26 cellular contexts compared by ENCODE assay signal in the genomic region with DNA sequence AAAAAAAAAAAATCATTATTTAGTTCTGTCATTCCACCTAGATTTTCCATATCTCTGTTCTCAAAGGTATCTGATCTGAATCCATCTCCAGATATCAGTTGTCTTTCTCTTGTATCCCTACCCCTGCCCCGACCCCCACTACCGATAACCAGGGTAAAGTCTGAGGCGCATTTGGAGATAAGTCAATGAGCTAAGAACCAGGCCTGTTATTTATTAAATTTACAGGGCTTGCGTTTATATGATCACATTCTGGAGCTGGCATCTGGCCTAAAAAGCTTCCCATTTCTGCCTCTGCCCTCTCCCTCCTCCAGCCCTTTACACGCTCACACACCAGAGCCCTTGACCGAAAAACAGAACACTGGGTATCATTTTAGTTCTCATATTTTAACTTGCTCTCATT.
"Had no signal": no experiment of that assay in that cellular context is flagged by ENCODE, and none has a peak within 500 bp of the region (broad histone marks: within the 10 kb centered on the region; RNA-seq: fewer than 3 reads in every experiment).

No MANE protein-coding gene starts in this region.

- H2AFZ ChIP-seq: parathyroid adenoma had no signal

- H3K27ac ChIP-seq: esophagus squamous epithelium, foreskin keratinocyte, gastroesophageal sphincter, heart left ventricle, left lung, parathyroid adenoma, right lobe of liver, suprapubic skin, transverse colon, upper lobe of right lung, uterus had no signal

- H3K9me3 ChIP-seq: esophagus squamous epithelium, gastroesophageal sphincter, heart left ventricle, left lung, right lobe of liver, suprapubic skin, transverse colon, upper lobe of right lung, uterus had no signal

- H3K9ac ChIP-seq: parathyroid adenoma had no signal

- H3K27me3 Mint-ChIP-seq: progenitor cell of endocrine pancreas had no signal

- DNase-seq: cortex of kidney; effector memory CD8-positive, alpha-beta T cell; erythroblast; esophagus squamous epithelium; foreskin keratinocyte; heart left ventricle; hippocampal formation; left cardiac atrium; left lung; mesenchymal stem cell; midbrain; naive thymus-derived CD8-positive, alpha-beta T cell; occipital lobe; right lobe of liver; small intestine; stimulated activated CD4-positive, alpha-beta T cell treated with anti-CD3 and anti-CD28 coated beads, Interleukin-15, amount 100 ng/mL, for 24 hours; stimulated activated CD4-positive, alpha-beta T cell treated with anti-CD3 and anti-CD28 coated beads, Interleukin-2, amount 100 ng/mL, for 48 hours; stimulated activated naive CD4-positive, alpha-beta T cell; stimulated activated naive CD8-positive, alpha-beta T cell treated with anti-CD3 and anti-CD28 coated beads, Interleukin-15, amount 100 ng/mL, for 72 hours; transverse colon; upper lobe of right lung; uterus had no signal

- H3K9me3 Mint-ChIP-seq: effector memory CD8-positive, alpha-beta T cell; naive thymus-derived CD8-positive, alpha-beta T cell; stimulated activated naive CD8-positive, alpha-beta T cell treated with anti-CD3 and anti-CD28 coated beads, Interleukin-15, amount 100 ng/mL, for 72 hours had no signal

- H3K4me1 Mint-ChIP-seq: naive thymus-derived CD8-positive, alpha-beta T cell; stimulated activated naive CD8-positive, alpha-beta T cell treated with anti-CD3 and anti-CD28 coated beads, Interleukin-15, amount 100 ng/mL, for 72 hours had no signal

- H3K4me1 ChIP-seq: left lung, parathyroid adenoma, right lobe of liver, transverse colon, upper lobe of right lung, uterus had no signal

- ATAC-seq: effector memory CD8-positive, alpha-beta T cell; foreskin keratinocyte; gastroesophageal sphincter; heart left ventricle; left cardiac atrium; left lung; naive thymus-derived CD8-positive, alpha-beta T cell; right lobe of liver; stimulated activated naive CD8-positive, alpha-beta T cell treated with anti-CD3 and anti-CD28 coated beads, Interleukin-15, amount 100 ng/mL, for 72 hours; upper lobe of right lung had no signal

- H3K27me3 ChIP-seq: foreskin keratinocyte, gastroesophageal sphincter, heart left ventricle, left lung, right lobe of liver, suprapubic skin, transverse colon, upper lobe of right lung, uterus had no signal

- H3K36me3 ChIP-seq: esophagus squamous epithelium, gastroesophageal sphincter, heart left ventricle, left lung, right lobe of liver, suprapubic skin, transverse colon, upper lobe of right lung, uterus had no signal

- H3K27ac Mint-ChIP-seq: effector memory CD8-positive, alpha-beta T cell; progenitor cell of endocrine pancreas; stimulated activated naive CD8-positive, alpha-beta T cell treated with anti-CD3 and anti-CD28 coated beads, Interleukin-15, amount 100 ng/mL, for 72 hours had no signal

- H3K4me3 Mint-ChIP-seq: effector memory CD8-positive, alpha-beta T cell; naive thymus-derived CD8-positive, alpha-beta T cell; stimulated activated naive CD8-positive, alpha-beta T cell treated with anti-CD3 and anti-CD28 coated beads, Interleukin-15, amount 100 ng/mL, for 72 hours had no signal

- H3K36me3 Mint-ChIP-seq: naive thymus-derived CD8-positive, alpha-beta T cell had no signal

- H3K4me3 ChIP-seq: esophagus squamous epithelium, gastroesophageal sphincter, heart left ventricle, left lung, right lobe of liver, suprapubic skin, transverse colon, upper lobe of right lung, uterus had no signal
